31 cellular contexts compared by ENCODE assay signal in the genomic region with DNA sequence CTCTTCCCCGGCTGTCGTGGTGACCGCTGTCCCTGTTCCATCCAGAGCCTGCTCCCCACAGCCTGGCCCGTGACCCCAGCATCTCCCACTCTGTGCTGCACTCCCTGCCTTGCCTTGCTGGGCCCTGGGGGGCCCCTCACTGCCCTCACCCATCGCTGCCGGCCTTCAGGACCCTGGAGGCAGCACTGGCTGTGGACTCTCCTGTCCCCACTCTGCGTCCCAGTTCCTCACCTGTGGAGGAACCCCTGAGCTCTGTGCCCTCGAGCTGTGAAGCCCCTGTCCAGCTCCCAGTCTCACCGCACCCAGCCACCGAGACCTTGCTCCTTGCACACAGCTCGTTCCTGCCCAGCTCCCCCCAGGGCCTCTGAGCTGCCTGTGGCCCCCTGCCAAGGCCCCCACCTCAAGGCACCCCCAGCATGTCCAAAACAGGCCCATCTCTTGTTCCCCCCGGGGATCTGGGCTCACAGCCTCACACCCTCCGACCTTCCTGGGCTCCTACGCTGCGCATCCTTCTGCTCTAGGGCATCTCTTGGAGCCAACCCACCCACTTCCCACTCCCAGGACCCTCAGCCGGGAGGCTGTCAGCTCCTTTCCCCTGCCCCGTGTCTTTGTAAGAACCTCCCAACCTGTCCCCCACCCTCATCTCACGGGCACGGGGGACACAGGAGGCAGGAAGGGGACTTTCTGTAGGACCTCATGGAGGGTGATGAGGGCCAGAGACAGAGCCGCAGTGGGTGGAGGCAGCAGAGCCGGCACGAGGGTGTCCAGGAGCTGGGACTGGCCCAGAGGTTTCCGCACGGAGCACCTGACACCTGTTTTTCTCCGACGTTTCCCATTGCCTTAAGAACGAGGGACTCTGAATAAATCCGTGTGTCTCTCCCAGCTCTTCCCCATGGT.
"Had no signal": no experiment of that assay in that cellular context is flagged by ENCODE, and none has a peak within 500 bp of the region (broad histone marks: within the 10 kb centered on the region; RNA-seq: fewer than 3 reads in every experiment).

No MANE protein-coding gene starts in this region.

- DNase-seq: activated B cell treated with CpG ODN at 0.5 μM for 24 hours; activated CD4-positive, alpha-beta T cell treated with anti-CD3 and anti-CD28 coated beads for 1 hour; activated CD4-positive, alpha-beta T cell treated with anti-CD3 and anti-CD28 coated beads, Interleukin-2, amount 50 U/mL, for 1 hour; activated CD8-positive, alpha-beta memory T cell treated with anti-CD3 and anti-CD28 coated beads, Interleukin-2, amount 50 U/mL, for 4 hours; activated CD8-positive, alpha-beta T cell treated with anti-CD3 and anti-CD28 coated beads for 36 hours; activated gamma-delta T cell treated with Interleukin-2 at 50 U/mL for 16 hours; activated naive CD4-positive, alpha-beta T cell treated with anti-CD3 and anti-CD28 coated beads, Interleukin-2, amount 10 ng/mL, durations not matched to agents 7 days and 5 days; activated naive CD8-positive, alpha-beta T cell treated with anti-CD3 and anti-CD28 coated beads, Interleukin-2, amount 10 ng/mL, durations not matched to agents 7 days and 5 days; activated T-cell treated with anti-CD3 and anti-CD28 coated beads, Interleukin-2, amount 50 U/mL, for 72 hours; adrenal gland; anterior cingulate cortex; cerebellar nuclear complex; Karpas-422; MM.1S; NCI-H1092; NCI-H1417; NCI-H2029; NCI-H2107; NCI-H345; NCI-H510A; NCI-H526 treated with DMSO at 0.1 percent for 48 hours; NCI-H82; SHP77; SW 1271 had no signal

- H3K36me3 Mint-ChIP-seq: activated naive CD4-positive, alpha-beta T cell treated with anti-CD3 and anti-CD28 coated beads, Interleukin-2, amount 10 ng/mL, durations not matched to agents 7 days and 5 days had no signal

- H3K27me3 Mint-ChIP-seq: activated CD8-positive, alpha-beta T cell treated with anti-CD3 and anti-CD28 coated beads for 36 hours; activated naive CD4-positive, alpha-beta T cell treated with anti-CD3 and anti-CD28 coated beads, Interleukin-2, amount 10 ng/mL, durations not matched to agents 7 days and 5 days; activated naive CD8-positive, alpha-beta T cell treated with anti-CD3 and anti-CD28 coated beads, Interleukin-2, amount 10 ng/mL, durations not matched to agents 7 days and 5 days had no signal

- H3K4me1 ChIP-seq: adrenal gland, Peyer's patch, SJSA1 had no signal

- H3K4me3 ChIP-seq: adrenal gland, K562, Peyer's patch, SJSA1 had no signal

- H3K27ac ChIP-seq: adrenal gland, Peyer's patch, RWPE1, SJSA1 had no signal

- H3K36me3 ChIP-seq: SJSA1 had no signal

- H3K27ac Mint-ChIP-seq: activated B cell treated with CpG ODN at 0.5 μM for 24 hours; activated CD8-positive, alpha-beta T cell treated with anti-CD3 and anti-CD28 coated beads for 36 hours; activated naive CD8-positive, alpha-beta T cell treated with anti-CD3 and anti-CD28 coated beads, Interleukin-2, amount 10 ng/mL, durations not matched to agents 7 days and 5 days; activated T-cell treated with anti-CD3 and anti-CD28 coated beads, Interleukin-2, amount 50 U/mL, for 72 hours; activated T-helper 2 cell treated with anti-CD3 and anti-CD28 coated beads, Interferon-gamma antibody, Interleukin-2, Interleukin-4, amounts not matched to agents 10 μg/mL and 5 μg/mL and 100 μg/mL, durations not matched to agents 14 hours and 24 hours and 36 hours; T-helper 1 cell treated with Interleukin-12 subunit alpha and Interleukin-12 subunit beta and Interleukin-4 antibody, amounts not matched to agents 30 μg/mL and 1 μg/mL, for 36 hours had no signal

- H3K4me3 Mint-ChIP-seq: activated B cell treated with CpG ODN at 0.5 μM for 24 hours; activated CD8-positive, alpha-beta T cell treated with anti-CD3 and anti-CD28 coated beads for 36 hours; activated naive CD4-positive, alpha-beta T cell treated with anti-CD3 and anti-CD28 coated beads, Interleukin-2, amount 10 ng/mL, durations not matched to agents 7 days and 5 days; activated naive CD8-positive, alpha-beta T cell treated with anti-CD3 and anti-CD28 coated beads, Interleukin-2, amount 10 ng/mL, durations not matched to agents 7 days and 5 days; activated T-cell treated with anti-CD3 and anti-CD28 coated beads, Interleukin-2, amount 50 U/mL, for 72 hours; T-helper 1 cell treated with Interleukin-12 subunit alpha and Interleukin-12 subunit beta and Interleukin-4 antibody, amounts not matched to agents 30 μg/mL and 1 μg/mL, for 36 hours had no signal

- H3K9me3 Mint-ChIP-seq: activated B cell treated with CpG ODN at 0.5 μM for 24 hours; activated CD8-positive, alpha-beta T cell treated with anti-CD3 and anti-CD28 coated beads for 36 hours; activated naive CD4-positive, alpha-beta T cell treated with anti-CD3 and anti-CD28 coated beads, Interleukin-2, amount 10 ng/mL, durations not matched to agents 7 days and 5 days; activated naive CD8-positive, alpha-beta T cell treated with anti-CD3 and anti-CD28 coated beads, Interleukin-2, amount 10 ng/mL, durations not matched to agents 7 days and 5 days; activated T-cell treated with anti-CD3 and anti-CD28 coated beads, Interleukin-2, amount 50 U/mL, for 72 hours; activated T-helper 2 cell treated with anti-CD3 and anti-CD28 coated beads, Interferon-gamma antibody, Interleukin-2, Interleukin-4, amounts not matched to agents 10 μg/mL and 5 μg/mL and 100 μg/mL, durations not matched to agents 14 hours and 24 hours and 36 hours; T-helper 1 cell treated with Interleukin-12 subunit alpha and Interleukin-12 subunit beta and Interleukin-4 antibody, amounts not matched to agents 30 μg/mL and 1 μg/mL, for 36 hours had no signal

- H3K27me3 ChIP-seq: adrenal gland, Peyer's patch, SJSA1 had no signal

- H3K9me3 ChIP-seq: adrenal gland, Peyer's patch, SJSA1 had no signal

- H3K4me1 Mint-ChIP-seq: activated B cell treated with CpG ODN at 0.5 μM for 24 hours; activated naive CD4-positive, alpha-beta T cell treated with anti-CD3 and anti-CD28 coated beads, Interleukin-2, amount 10 ng/mL, durations not matched to agents 7 days and 5 days had no signal

- ATAC-seq: activated CD8-positive, alpha-beta T cell treated with anti-CD3 and anti-CD28 coated beads for 36 hours; activated T-cell treated with anti-CD3 and anti-CD28 coated beads, Interleukin-2, amount 50 U/mL, for 72 hours; K562; SK-N-SH treated with all-trans-retinoic acid at 6 μM for 48 hours had no signal
